9 cellular contexts compared by ENCODE assay signal in genomic region chr19:10353793-10354391, GRCh38. TPM values are rescaled to one million over a fixed set of nuclear protein-coding genes. Genes with fewer than 3 reads are reported as not detected.
DNase-seq lines count a peak whose midpoint lies in the region; ATAC-seq, FAIRE-seq and TF ChIP-seq lines count a peak whose summit lies in the region.
"Had no signal": no experiment of that assay in that cellular context is flagged by ENCODE, and none has a peak within 500 bp of the region (broad histone marks: within the 10 kb centered on the region; RNA-seq: fewer than 3 reads in every experiment).

No MANE protein-coding gene starts in this region.

- H3K9ac ChIP-seq in GM23248 (no peak overlapping the region), fibroblast of lung (ENCODE audit: insufficient read depth, low read length) (no peak overlapping the region)

- H3K4me1 Mint-ChIP-seq in WTC11, result peaks cover 14% of the 10 kb centered on the region

- intact Hi-C loops in sciatic nerve (cut with DNase I), result no loop called here
- intact Hi-C loops in tibial artery (cut with DNase I; ENCODE audit: low total_unique reads), result no loop called here

- H3K79me2 ChIP-seq in GM23248 (ENCODE audit: insufficient read depth) (no peaks in the 10 kb centered on the region), fibroblast of lung (ENCODE audit: control insufficient read depth, insufficient read depth, low read length) (no peaks in the 10 kb centered on the region)

- in situ Hi-C loops in GM23248 (cut with MboI), result no loop called here

- TF ChIP-seq CTCF in WTC11 (IDR thresholded peaks at IDR 0.05) (no peak), fibroblast of lung (conservative IDR thresholded peaks at IDR 0.05 in 1 of 2, IDR thresholded peaks at IDR 0.05 in 1 of 2; ENCODE audit: low read depth in 1 of 2, low read length in 2 of 2) (no peak), D721Med (IDR thresholded peaks at IDR 0.05; ENCODE audit: insufficient read depth, missing control alignments) (no peak), tibial artery (IDR thresholded peaks at IDR 0.05) (no peak)

- no peaks in the 10 kb centered on the region for H3F3A ChIP-seq in GM23248 (ENCODE audit: insufficient read depth)

- H3K4me3 Mint-ChIP-seq in WTC11, result peak overlapping the region; percentile 84
- H3K4me3 Mint-ChIP-seq: dendritic cell treated with granulocyte-macrophage colony-stimulating factor and Interleukin-4, amounts not matched to agents 40 ng/mL and 50 ng/mL, for 4 days had no signal

- no peaks in the 10 kb centered on the region for H3K9me3 ChIP-seq in GM23248 (ENCODE audit: low read depth)
- H3K9me3 ChIP-seq in fibroblast of lung (ENCODE audit: control insufficient read depth, insufficient read depth, low read depth, low read length), result no peaks in the 10 kb centered on the region
- H3K9me3 ChIP-seq in tibial artery, result no peaks in the 10 kb centered on the region

- no peaks in the 10 kb centered on the region for H4K20me1 ChIP-seq in GM23248 (ENCODE audit: insufficient read depth)
- no peaks in the 10 kb centered on the region for H4K20me1 ChIP-seq in fibroblast of lung (ENCODE audit: control insufficient read depth, extremely low read depth, insufficient read depth, low read length)

- no peaks in the 10 kb centered on the region for H3K9me3 Mint-ChIP-seq in WTC11
- H3K9me3 Mint-ChIP-seq: dendritic cell treated with granulocyte-macrophage colony-stimulating factor and Interleukin-4, amounts not matched to agents 40 ng/mL and 50 ng/mL, for 4 days had no signal

- no peaks in the 10 kb centered on the region for H3K27me3 Mint-ChIP-seq in WTC11 (ENCODE audit: low read depth)
- H3K27me3 Mint-ChIP-seq: dendritic cell treated with granulocyte-macrophage colony-stimulating factor and Interleukin-4, amounts not matched to agents 40 ng/mL and 50 ng/mL, for 4 days had no signal

- H3K4me3 ChIP-seq in GM23248, result no peak overlapping the region
- H3K4me3 ChIP-seq in fibroblast of lung (replicated peaks in 1 of 4; ENCODE audit: control extremely low read depth in 1 of 4, insufficient read depth in 1 of 4, low read depth in 3 of 4, low read length in 4 of 4), result no peak overlapping the region
- no peak overlapping the region for H3K4me3 ChIP-seq in tibial artery

- H3K27ac ChIP-seq in GM23248, result no peak overlapping the region
- H3K27ac ChIP-seq in fibroblast of lung (ENCODE audit: insufficient read depth, low read length), result no peak overlapping the region
- H3K27ac ChIP-seq in tibial artery, result no peak overlapping the region

- no peaks in the 10 kb centered on the region; the same call in 1 of the 2 replicates for H3K36me3 Mint-ChIP-seq in WTC11

- WGBS in GM23248 (ENCODE audit: low coverage in 1 of 2, low lambda C conversion rate in 2 of 2, missing lambda C conversion rate in 2 of 2), 2 experiments, result 82% methylated on average over 29 to 32 of the region's 32 CpGs

- DNase-seq in GM23248, result peak; percentile 45
- peak; percentile 100 for DNase-seq in WTC11 (ENCODE audit: low spot score)
- peak; percentile 19 to 26 for DNase-seq in fibroblast of lung (ENCODE audit: low read depth in 2 of 2)
- DNase-seq in sciatic nerve (ENCODE audit: low spot score), result peak; percentile 92
- DNase-seq in NCI-H1436 treated with DMSO at 0.1 percent for 48 hours (lab: John Stamatoyannopoulos, UW), result no peak
- DNase-seq in NCI-H524 treated with DMSO at 0.1 percent for 48 hours (lab: John Stamatoyannopoulos, UW), result no peak
- DNase-seq in D721Med (ENCODE audit: insufficient read length, low spot score), result no peak
- DNase-seq in tibial artery, result no peak

- peak; percentile 69 for ATAC-seq in WTC11
- ATAC-seq in sciatic nerve, result peak; percentile 86

- no peaks in the 10 kb centered on the region for H3K9me2 ChIP-seq in GM23248 (ENCODE audit: insufficient read depth)

- POLR2A ChIA-PET in WTC11 (lab: Charles Lee), result interaction anchor here (0.8 to 2.2 kb wide), 6 partner anchors 18 to 64 kb away, joined by 3 to 18 read pairs (median 6); partner anchors contain the start of genes ICAM5, RAVER1 and TYK2

- H3K27me3 ChIP-seq in GM23248 (replicated peaks; ENCODE audit: insufficient read depth) (no peaks in the 10 kb centered on the region), fibroblast of lung (ENCODE audit: control insufficient read depth, insufficient read depth, low read length) (no peaks in the 10 kb centered on the region), tibial artery (no peaks in the 10 kb centered on the region)

- peak overlapping the region; percentile 94 for H3K27ac Mint-ChIP-seq in WTC11

- H3K36me3 ChIP-seq in GM23248 (ENCODE audit: low read depth) (peaks cover 10% of the 10 kb centered on the region; the same call in 1 of the 2 replicates), fibroblast of lung (ENCODE audit: control insufficient read depth, insufficient read depth, low read length) (peaks cover 17% of the 10 kb centered on the region), tibial artery (peaks cover 45 to 94% (median 63%) of the 10 kb centered on the region in 3 donors)

- H2AFZ ChIP-seq in GM23248 (no peak overlapping the region), fibroblast of lung (ENCODE audit: low read length) (no peak overlapping the region)

- no peak for FAIRE-seq in D721Med (lab: Jason Lieb, UNC)

- H3K4me2 ChIP-seq in GM23248 (ENCODE audit: unreplicated experiment) (no peak overlapping the region), fibroblast of lung (ENCODE audit: extremely low read depth, insufficient read depth, low read length) (no peak overlapping the region)

- CTCF ChIA-PET in WTC11 (lab: Charles Lee), result interaction anchor here (0.7 to 3.5 kb wide), 21 partner anchors 9 to 364 kb away, joined by 3 to 24 read pairs (median 4); partner anchors contain the start of genes CDC37, DNM2, ICAM1 and ICAM5

- H3K4me1 ChIP-seq in GM23248 (ENCODE audit: insufficient read depth) (no peaks in the 10 kb centered on the region), fibroblast of lung (ENCODE audit: control insufficient read depth, extremely low read depth, insufficient read depth, low read length) (no peaks in the 10 kb centered on the region), tibial artery (peaks cover 0 to 7% (median 3%) of the 10 kb centered on the region in 4 donors)

TF ChIP-seq in WTC11, 78 proteins besides CTCF, POLR2A, EP300 and RAD21 (continues in another document):
- TF ChIP-seq GABPB1 (CRISPR knock-in tag; IDR thresholded peaks at IDR 0.05), result no peak

RNA-seq across cellular contexts. Expression of gene ICAM3, which starts 14.5 kb away (rescaled TPM):
- 3.4 and 8.6 TPM in 2 replicates for total RNA-seq in GM23248 (2014; rRNA removed; shearing (Covaris generic))
- polyA plus RNA-seq in GM23248 (2016; fragmentation: Nextera tagmentation; extraction: Ambion mirVana), result 23.1 and 23.4 TPM in 2 replicates
- 18.7 to 21.3 TPM (median 21.3 TPM) in 3 replicates for total RNA-seq in WTC11 (2021)
- 4.3 and 5.1 TPM in 2 replicates for total RNA-seq in fibroblast of lung
- polyA plus RNA-seq in fibroblast of lung, result 4.5 and 7.1 TPM in 2 replicates
- polyA plus RNA-seq in fibroblast of lung (2012), result 8.8 and 15.6 TPM in 2 replicates
- polyA minus RNA-seq in fibroblast of lung (ENCODE audit: low replicate concordance), result 4.6 and 7.5 TPM in 2 replicates
- total RNA-seq in sciatic nerve, result 10.5 TPM

RNA-seq across cellular contexts. Expression of gene RAVER1, which starts 20.6 kb away (rescaled TPM):
- total RNA-seq in GM23248 (2014; rRNA removed; shearing (Covaris generic)), result 23.0 and 27.1 TPM in 2 replicates
- 28.7 and 29.2 TPM in 2 replicates for polyA plus RNA-seq in GM23248 (2016; fragmentation: Nextera tagmentation; extraction: Ambion mirVana)
- total RNA-seq in WTC11 (2021), result 85.8 to 87.4 TPM (median 86.9 TPM) in 3 replicates
- total RNA-seq in fibroblast of lung, result 4.9 and 5.6 TPM in 2 replicates
- 2.3 and 4.3 TPM in 2 replicates for polyA plus RNA-seq in fibroblast of lung
- polyA plus RNA-seq in fibroblast of lung (2012), result 14.3 and 23.6 TPM in 2 replicates
- 7.3 and 8.3 TPM in 2 replicates for polyA minus RNA-seq in fibroblast of lung (ENCODE audit: low replicate concordance)
- total RNA-seq in sciatic nerve, result 20.3 TPM

RNA-seq across cellular contexts. Expression of gene TYK2, which starts 26.5 kb away (rescaled TPM):
- total RNA-seq in GM23248 (2014; rRNA removed; shearing (Covaris generic)), result 64.1 and 85.5 TPM in 2 replicates
- 54.3 and 60.4 TPM in 2 replicates for polyA plus RNA-seq in GM23248 (2016; fragmentation: Nextera tagmentation; extraction: Ambion mirVana)
- 63.8 to 66.4 TPM (median 65.1 TPM) in 3 replicates for total RNA-seq in WTC11 (2021)
- total RNA-seq in fibroblast of lung, result 72.4 and 95.5 TPM in 2 replicates
- 17.4 and 24.0 TPM in 2 replicates for polyA plus RNA-seq in fibroblast of lung
- 44.5 and 59.0 TPM in 2 replicates for polyA plus RNA-seq in fibroblast of lung (2012)
- polyA minus RNA-seq in fibroblast of lung (ENCODE audit: low replicate concordance), result 111 and 241 TPM in 2 replicates
- total RNA-seq in sciatic nerve, result 128 TPM

RNA-seq across cellular contexts. Expression of gene FDX2, which starts 38.1 kb away (rescaled TPM):
- total RNA-seq in GM23248 (2014; rRNA removed; shearing (Covaris generic)), result 46.6 and 50.2 TPM in 2 replicates
- 48.9 and 49.2 TPM in 2 replicates for polyA plus RNA-seq in GM23248 (2016; fragmentation: Nextera tagmentation; extraction: Ambion mirVana)
- 26.2 to 27.0 TPM (median 26.6 TPM) in 3 replicates for total RNA-seq in WTC11 (2021)
- 14.1 and 21.0 TPM in 2 replicates for total RNA-seq in fibroblast of lung
- 14.0 and 20.8 TPM in 2 replicates for polyA plus RNA-seq in fibroblast of lung
- 30.3 and 48.1 TPM in 2 replicates for polyA plus RNA-seq in fibroblast of lung (2012)
- 22.7 and 43.9 TPM in 2 replicates for polyA minus RNA-seq in fibroblast of lung (ENCODE audit: low replicate concordance)
- total RNA-seq in sciatic nerve, result 15.2 TPM

RNA-seq across cellular contexts. Expression of gene ZGLP1, which starts 44.3 kb away (rescaled TPM):
- total RNA-seq in GM23248 (2014; rRNA removed; shearing (Covaris generic)), result 1.8 and 2.5 TPM in 2 replicates
- polyA plus RNA-seq in GM23248 (2016; fragmentation: Nextera tagmentation; extraction: Ambion mirVana) (1.4 and 1.8 TPM in 2 replicates), fibroblast of lung (0.35 TPM in 2 replicates)
- total RNA-seq in WTC11 (2021) (5.9 to 8.9 TPM (median 7.7 TPM) in 3 replicates), fibroblast of lung (0.51 and 0.66 TPM in 2 replicates), sciatic nerve (5.7 TPM)
- 0.55 and 0.67 TPM in 2 replicates for polyA plus RNA-seq in fibroblast of lung (2012)
- 0.19 and 2.5 TPM in 2 replicates for polyA minus RNA-seq in fibroblast of lung (ENCODE audit: low replicate concordance)

Comparison
In these comparisons a context has a peak if more than half of its experiments do, and no peak if none do; other contexts are left out.
1. DNase-seq: peak in GM23248 (single experiment), WTC11 (single experiment), fibroblast of lung (2 of 2) and sciatic nerve (single experiment); none in NCI-H1436 treated with DMSO at 0.1 percent for 48 hours (single experiment), NCI-H524 treated with DMSO at 0.1 percent for 48 hours (single experiment), D721Med (single experiment) and tibial artery (0 of 2).